Comparison of ENCODE assay signal across 1 cellular context in genomic region chr1:32221980-32222751, GRCh38.
TF ChIP-seq lines count a peak whose summit lies in the region.

Gene EIF3I (plus strand): TSS chr1:32222407. CDS start chr1:32222442, 35 bp downstream.
Gene TMEM234 (minus strand): TSS chr1:32222353. CDS start chr1:32222322, 31 bp downstream.

TF ChIP-seq in K562, 482 proteins besides CTCF, POLR2A, EP300 and RAD21 (continued from another document and continues in another):
- peak; percentile 70; the same call in 1 of the 2 replicates for TF ChIP-seq ZBTB43 (CRISPR knock-in tag; IDR thresholded peaks at IDR 0.05)
- no peak for TF ChIP-seq BCL6 (CRISPR knock-in tag; IDR thresholded peaks at IDR 0.05)
- TF ChIP-seq TCF15 (CRISPR knock-in tag; IDR thresholded peaks at IDR 0.05): no peak
- no peak for TF ChIP-seq ZNF699 (CRISPR knock-in tag; IDR thresholded peaks at IDR 0.05; ENCODE audit: insufficient replicate concordance)
- TF ChIP-seq TEAD2 (tag; IDR thresholded peaks at IDR 0.05): no peak
- TF ChIP-seq NFYB (IDR thresholded peaks at IDR 0.05; ENCODE audit: extremely low read depth, insufficient read length): no peak
- no peak for TF ChIP-seq KHSRP (IDR thresholded peaks at IDR 0.05)
- no peak for TF ChIP-seq RBM17 (IDR thresholded peaks at IDR 0.05; ENCODE audit: borderline replicate concordance, low read depth, low read length)
- TF ChIP-seq BACH1 (tag; IDR thresholded peaks at IDR 0.05): no peak
- peak; percentile 90 for TF ChIP-seq EGR1 (conservative IDR thresholded peaks at IDR 0.05)
- no peak for TF ChIP-seq TRIM24 (IDR thresholded peaks at IDR 0.05)
- peak; percentile 94 for TF ChIP-seq EP400 (IDR thresholded peaks at IDR 0.05)
- no peak for TF ChIP-seq BDP1 (IDR thresholded peaks at IDR 0.05; ENCODE audit: insufficient read depth, insufficient read length)
- no peak for TF ChIP-seq SAFB2 (IDR thresholded peaks at IDR 0.05; ENCODE audit: borderline replicate concordance, low read depth, low read length, severe bottlenecking)
- no peak for TF ChIP-seq DLX4 (CRISPR knock-in tag; IDR thresholded peaks at IDR 0.05)
- TF ChIP-seq ZNF436 (CRISPR knock-in tag; IDR thresholded peaks at IDR 0.05): no peak
- TF ChIP-seq ZNF561 (CRISPR knock-in tag; conservative IDR thresholded peaks at IDR 0.05): no peak
- no peak for TF ChIP-seq RERE (CRISPR knock-in tag; IDR thresholded peaks at IDR 0.05; ENCODE audit: borderline replicate concordance)
- TF ChIP-seq FUS (optimal IDR thresholded peaks at IDR 0.05; ENCODE audit: low read depth, low read length): no peak
- TF ChIP-seq ARNT (IDR thresholded peaks at IDR 0.05): no peak
- TF ChIP-seq PTTG1 (tag; IDR thresholded peaks at IDR 0.05; ENCODE audit: low read depth): no peak
- no peak for TF ChIP-seq ZFP30 (CRISPR knock-in tag; IDR thresholded peaks at IDR 0.05; ENCODE audit: borderline replicate concordance)
- no peak for TF ChIP-seq NFATC3 (IDR thresholded peaks at IDR 0.05)
- no peak for TF ChIP-seq ZNF57 (CRISPR knock-in tag; IDR thresholded peaks at IDR 0.05)
- TF ChIP-seq ZEB2 (IDR thresholded peaks at IDR 0.05): no peak
- no peak for TF ChIP-seq ZNF347 (CRISPR knock-in tag; IDR thresholded peaks at IDR 0.05; ENCODE audit: low read depth)
- no peak for TF ChIP-seq ZC3H4 (CRISPR knock-in tag; IDR thresholded peaks at IDR 0.05; ENCODE audit: borderline replicate concordance)
- TF ChIP-seq MYBL2 (IDR thresholded peaks at IDR 0.05; ENCODE audit: low read depth): no peak
- TF ChIP-seq MYBL2 (CRISPR knock-in tag; IDR thresholded peaks at IDR 0.05; ENCODE audit: borderline replicate concordance): no peak
- TF ChIP-seq CTBP1 (IDR thresholded peaks at IDR 0.05; ENCODE audit: borderline replicate concordance): peak; percentile 39; the same call in 1 of the 2 replicates
- no peak for TF ChIP-seq ZNF232 (CRISPR knock-in tag; IDR thresholded peaks at IDR 0.05)
- no peak for TF ChIP-seq BCOR (IDR thresholded peaks at IDR 0.05)
- no peak for TF ChIP-seq TCFL5 (CRISPR knock-in tag; conservative IDR thresholded peaks at IDR 0.05)
- TF ChIP-seq PHF20 (IDR thresholded peaks at IDR 0.05; ENCODE audit: partially characterized antibody): peak; percentile 95
- no peak for TF ChIP-seq ZNF75A (CRISPR knock-in tag; IDR thresholded peaks at IDR 0.05)
- TF ChIP-seq NCOA6 (IDR thresholded peaks at IDR 0.05): no peak
- TF ChIP-seq ZNF449 (CRISPR knock-in tag; IDR thresholded peaks at IDR 0.05): no peak
- TF ChIP-seq CREB3 (tag; conservative IDR thresholded peaks at IDR 0.05; ENCODE audit: low read depth): no peak
- TF ChIP-seq HDGF (IDR thresholded peaks at IDR 0.05): no peak
- TF ChIP-seq ZNF212 (CRISPR knock-in tag; IDR thresholded peaks at IDR 0.05): no peak
- TF ChIP-seq PHTF2 (CRISPR knock-in tag; IDR thresholded peaks at IDR 0.05): no peak
- no peak for TF ChIP-seq FOXM1 (IDR thresholded peaks at IDR 0.05; ENCODE audit: low read depth)
- no peak for TF ChIP-seq FOXM1 (CRISPR knock-in tag; IDR thresholded peaks at IDR 0.05; ENCODE audit: low read depth)
- TF ChIP-seq ZNF444 (CRISPR knock-in tag; IDR thresholded peaks at IDR 0.05): no peak
- TF ChIP-seq CHD7 (IDR thresholded peaks at IDR 0.05; ENCODE audit: low read depth, low read length): no peak
- no peak for TF ChIP-seq ZKSCAN3 (CRISPR knock-in tag; IDR thresholded peaks at IDR 0.05)
